8 cellular contexts compared by ENCODE assay signal in genomic region chr2:54999182-54999581, GRCh38. TPM values are rescaled to one million over a fixed set of nuclear protein-coding genes. Genes with fewer than 3 reads are reported as not detected.
A peak's percentile ranks its signal among the peaks of the same experiment; 100 is the strongest.
DNase-seq lines count a peak whose midpoint lies in the region; ATAC-seq and TF ChIP-seq lines count a peak whose summit lies in the region.

No MANE protein-coding gene starts in this region.

- H3K27ac ChIP-seq in AG04450 (ENCODE audit: low read depth, low read length) = no peak overlapping the region

- H3K4me3 ChIP-seq in AG04450 (ENCODE audit: low read depth, low read length) = peak overlapping the region; percentile 8; the same call in 1 of the 2 replicates
- H3K4me3 ChIP-seq in fibroblast of pulmonary artery (replicated peaks; ENCODE audit: low read depth, low read length) = no peak overlapping the region

- DNase-seq in AG04450 (ENCODE audit: low read depth, low spot score) (peak; percentile 32), H4 (ENCODE audit: low spot score) (peak; percentile 37), RPMI8226 (peak; percentile 67), fibroblast of pulmonary artery (ENCODE audit: low read depth) (peak; percentile 64), NCI-H774 (lab: John Stamatoyannopoulos, UW) (no peak), globus pallidus (ENCODE audit: low spot score) (no peak)

- H3K9me3 ChIP-seq in AG04450 (ENCODE audit: control insufficient read depth, insufficient read depth, low read length) = no peaks in the 10 kb centered on the region

- CTCF ChIA-PET in AG04450 (lab: Charles Lee) = interaction anchor here (1.0 to 1.3 kb wide), 4 partner anchors 19 to 176 kb away, joined by 3 to 5 read pairs (median 3); no protein-coding TSS in a partner anchor

- TF ChIP-seq CTCF in AG04450 (IDR thresholded peaks at IDR 0.05; ENCODE audit: low read depth, low read length) = no peak
- no peak for TF ChIP-seq CTCF in fibroblast of pulmonary artery (IDR thresholded peaks at IDR 0.05; ENCODE audit: low read length, missing control alignments)

- no peak for ATAC-seq in HG03521 (IDR thresholded peaks at IDR 0.05; ENCODE audit: unreplicated experiment)
- ATAC-seq in HG02678 (IDR thresholded peaks at IDR 0.05; ENCODE audit: unreplicated experiment) = no peak

- POLR2A ChIA-PET in AG04450 (lab: Yijun Ruan, JAX) = interaction anchor here (0.5 kb wide), 1 partner anchor 93 kb away, joined by 4 read pairs; no protein-coding TSS in a partner anchor

- H3K27me3 ChIP-seq in AG04450 (ENCODE audit: control insufficient read depth, insufficient read depth, low read length) = no peaks in the 10 kb centered on the region

RNA-seq across cellular contexts. Expression of gene RTN4, which starts 51.1 kb away (rescaled TPM):
- 652 and 668 TPM in 2 replicates for polyA plus RNA-seq in AG04450 (2011; rRNA removed)
- 292 and 462 TPM in 2 replicates for polyA minus RNA-seq in AG04450 (2011; rRNA and poly(A)+ RNA removed)
- 120 and 187 TPM in 2 replicates for total RNA-seq in H4 (2014; rRNA removed; shearing (Covaris generic))

Comparison
In these comparisons a context has a peak if more than half of its experiments do, and no peak if none do; other contexts are left out.
1. DNase-seq: peak in AG04450 (single experiment), H4 (single experiment), RPMI8226 (single experiment) and fibroblast of pulmonary artery (single experiment); none in NCI-H774 (single experiment) and globus pallidus (single experiment).